In genomic region chr18:39871976-39872375, GRCh38 we compare ENCODE assay signal across 21 cellular contexts.
DNase-seq lines count a peak whose midpoint lies in the region; TF ChIP-seq lines count a peak whose summit lies in the region.
"Had no signal": no experiment of that assay in that cellular context is flagged by ENCODE, and none has a peak within 500 bp of the region (broad histone marks: within the 10 kb centered on the region; RNA-seq: fewer than 3 reads in every experiment).

No MANE protein-coding gene starts in this region.

- H2AFZ ChIP-seq in smooth muscle cell (ENCODE audit: low read depth) = no peak overlapping the region
- H2AFZ ChIP-seq: PC-9 had no signal

- H3K4me3 ChIP-seq in fibroblast of pulmonary artery (replicated peaks; ENCODE audit: low read depth, low read length) (no peak overlapping the region), smooth muscle cell (no peak overlapping the region)
- H3K4me3 ChIP-seq: PC-9, testis had no signal

- H3K9me3 ChIP-seq in smooth muscle cell (replicated peaks; ENCODE audit: low read depth) = no peaks in the 10 kb centered on the region
- H3K9me3 ChIP-seq: testis had no signal

- no peaks in the 10 kb centered on the region for H3K4me1 ChIP-seq in smooth muscle cell (ENCODE audit: low read depth)
- H3K4me1 ChIP-seq: testis had no signal

- no peaks in the 10 kb centered on the region for H4K20me1 ChIP-seq in smooth muscle cell (ENCODE audit: low read depth)

- no peaks in the 10 kb centered on the region for H3K27me3 ChIP-seq in smooth muscle cell (ENCODE audit: low read depth)
- H3K27me3 ChIP-seq: testis had no signal

- 68% methylated on average over 3 of the region's 3 CpGs for WGBS in smooth muscle cell (ENCODE audit: low lambda C conversion rate)

- TF ChIP-seq CTCF in fibroblast of pulmonary artery (IDR thresholded peaks at IDR 0.05; ENCODE audit: low read length, missing control alignments) (no peak), smooth muscle cell (IDR thresholded peaks at IDR 0.05; ENCODE audit: borderline replicate concordance, insufficient read depth, poor library complexity, severe bottlenecking) (no peak)

- peak; percentile 18 for DNase-seq in DMS53 (lab: John Stamatoyannopoulos, UW)
- DNase-seq in DMS53 treated with DMSO at 0.1 percent for 48 hours (lab: John Stamatoyannopoulos, UW; ENCODE audit: unreplicated experiment) = no peak
- DNase-seq in OCI-M1 (lab: John Stamatoyannopoulos, UW) = peak; percentile 89
- peak; percentile 7 for DNase-seq in fibroblast of pulmonary artery (ENCODE audit: low read depth)
- no peak for DNase-seq in smooth muscle cell (lab: John Stamatoyannopoulos, UW; ENCODE audit: unreplicated experiment)
- no peak for DNase-seq in pons (ENCODE audit: low spot score)
- no peak for DNase-seq in NCI-H146 (lab: John Stamatoyannopoulos, UW)
- no peak for DNase-seq in hypothalamus (lab: John Stamatoyannopoulos, UW)
- DNase-seq: activated B cell treated with CpG ODN at 0.5 μM for 24 hours; activated CD8-positive, alpha-beta memory T cell treated with anti-CD3 and anti-CD28 coated beads, Interleukin-2, amount 50 U/mL, for 48 hours; activated naive CD4-positive, alpha-beta T cell treated with anti-CD3 and anti-CD28 coated beads, Interleukin-2, amount 10 ng/mL, durations not matched to agents 7 days and 5 days; amniotic stem cell; CD4-positive, CD25-positive, alpha-beta regulatory T cell; effector CD8-positive, alpha-beta T cell; NCI-H2081 treated with DMSO at 0.1 percent for 48 hours; NCI-H446 treated with DMSO at 0.1 percent for 48 hours; PC-9; Right ventricle myocardium superior; stimulated activated naive CD4-positive, alpha-beta T cell treated with Interleukin-2 at 50 U/mL for 16 hours; testis had no signal

- no peaks in the 10 kb centered on the region for H3K79me2 ChIP-seq in smooth muscle cell (ENCODE audit: low read depth)

- H3K36me3 ChIP-seq in smooth muscle cell (ENCODE audit: low read depth) = no peaks in the 10 kb centered on the region

- H3K27ac ChIP-seq in smooth muscle cell (ENCODE audit: low read depth) = no peak overlapping the region
- H3K27ac ChIP-seq: 22Rv1, PC-9, testis had no signal

- H3K9ac ChIP-seq in smooth muscle cell (ENCODE audit: low read depth) = no peak overlapping the region

- H3F3A ChIP-seq in smooth muscle cell (ENCODE audit: low read depth) = no peaks in the 10 kb centered on the region

- H3K4me2 ChIP-seq in smooth muscle cell = peak overlapping the region; percentile 21
- H3K4me2 ChIP-seq: PC-9 had no signal

Comparison
In these comparisons a context has a peak if more than half of its experiments do, and no peak if none do; other contexts are left out.
1. DNase-seq: peak in DMS53 (single experiment), OCI-M1 (single experiment) and fibroblast of pulmonary artery (single experiment); none in DMS53 treated with DMSO at 0.1 percent for 48 hours (single experiment), smooth muscle cell (single experiment), pons (single experiment), NCI-H146 (single experiment) and hypothalamus (0 of 51).